Comparison of ENCODE assay signal across 1 cellular context in the genomic region with DNA sequence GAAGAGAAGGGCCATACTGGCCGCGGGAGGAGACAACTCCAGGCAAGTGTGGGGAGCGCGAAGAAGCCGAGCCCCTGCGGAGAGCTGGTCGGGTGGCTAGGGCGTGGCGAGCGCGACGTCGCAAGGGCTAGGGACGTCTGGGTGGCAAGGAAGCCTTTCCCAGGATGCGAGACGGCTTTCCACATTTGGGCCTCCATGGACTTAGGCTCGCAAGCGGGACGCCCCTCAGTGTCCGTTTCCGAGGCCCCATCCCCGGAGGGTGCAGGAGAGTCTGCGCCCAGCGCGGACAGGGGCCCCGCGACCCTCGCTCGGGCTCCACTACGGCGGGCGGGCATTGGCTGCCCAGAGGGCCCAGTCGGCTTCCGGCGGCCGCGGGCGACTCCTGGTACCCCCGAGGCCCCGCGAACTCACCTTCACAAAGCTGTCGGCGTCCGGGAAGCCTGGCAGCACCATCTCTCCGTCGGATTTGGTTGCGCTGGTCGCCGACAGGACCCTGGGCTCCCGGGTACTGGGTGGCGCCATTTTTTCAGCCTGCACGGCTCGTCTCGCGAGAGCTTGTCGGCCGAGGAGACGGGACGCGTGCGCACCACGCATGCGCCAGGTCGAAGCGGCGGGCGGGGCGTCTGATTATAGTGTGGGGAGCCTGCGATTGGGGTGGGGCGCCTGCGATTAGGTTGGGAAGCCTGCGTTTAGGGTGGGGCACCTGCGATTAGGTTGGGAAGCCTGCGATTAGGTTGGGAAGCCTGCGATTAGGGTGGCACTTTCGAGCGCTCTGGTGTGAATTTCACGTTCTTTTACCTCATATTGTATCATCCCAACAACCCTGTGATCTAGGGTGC.
TF ChIP-seq lines count a peak whose summit lies in the region.

A gene (minus strand): TSS at position 560 of the 839 bp plus-strand sequence. CDS start 38 bp downstream, at position 522.

TF ChIP-seq in K562, 482 proteins besides CTCF, POLR2A, EP300 and RAD21 (continued from another document and continues in another):
- TF ChIP-seq, protein P1, sequence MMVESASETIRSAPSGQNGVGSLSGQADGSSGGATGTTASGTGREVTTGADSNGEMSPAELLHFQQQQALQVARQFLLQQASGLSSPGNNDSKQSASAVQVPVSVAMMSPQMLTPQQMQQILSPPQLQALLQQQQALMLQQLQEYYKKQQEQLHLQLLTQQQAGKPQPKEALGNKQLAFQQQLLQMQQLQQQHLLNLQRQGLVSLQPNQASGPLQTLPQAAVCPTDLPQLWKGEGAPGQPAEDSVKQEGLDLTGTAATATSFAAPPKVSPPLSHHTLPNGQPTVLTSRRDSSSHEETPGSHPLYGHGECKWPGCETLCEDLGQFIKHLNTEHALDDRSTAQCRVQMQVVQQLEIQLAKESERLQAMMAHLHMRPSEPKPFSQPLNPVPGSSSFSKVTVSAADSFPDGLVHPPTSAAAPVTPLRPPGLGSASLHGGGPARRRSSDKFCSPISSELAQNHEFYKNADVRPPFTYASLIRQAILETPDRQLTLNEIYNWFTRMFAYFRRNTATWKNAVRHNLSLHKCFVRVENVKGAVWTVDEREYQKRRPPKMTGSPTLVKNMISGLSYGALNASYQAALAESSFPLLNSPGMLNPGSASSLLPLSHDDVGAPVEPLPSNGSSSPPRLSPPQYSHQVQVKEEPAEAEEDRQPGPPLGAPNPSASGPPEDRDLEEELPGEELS (CRISPR knock-in tag; IDR thresholded peaks at IDR 0.05; ENCODE audit: borderline replicate concordance) = no peak
- TF ChIP-seq KLF13 (tag; IDR thresholded peaks at IDR 0.05; ENCODE audit: borderline replicate concordance, low read depth) (no peak), BHLHE40 (IDR thresholded peaks at IDR 0.05; ENCODE audit: low read length) (peak; percentile 15; the same call in 1 of the 2 replicates), ERF (CRISPR knock-in tag; IDR thresholded peaks at IDR 0.05) (peak; percentile 77; the same call in 1 of the 2 replicates), HMGN3 (IDR thresholded peaks at IDR 0.05; ENCODE audit: borderline replicate concordance, extremely low read depth, insufficient read length, low read depth, low read length) (peak; percentile 22), POLR2G (IDR thresholded peaks at IDR 0.05; ENCODE audit: low read depth, low read length) (peak; percentile 98), TCF7L2 (IDR thresholded peaks at IDR 0.05; ENCODE audit: low read depth, low read length) (0 out of 2 replicates have a peak, but pooled peaks have one; percentile 4), LCOR (CRISPR knock-in tag; IDR thresholded peaks at IDR 0.05) (peak; percentile 87; the same call in 1 of the 2 replicates), ZNF57 (CRISPR knock-in tag; IDR thresholded peaks at IDR 0.05) (peak; percentile 48; the same call in 1 of the 2 replicates), STAG1 (CRISPR knock-in tag; IDR thresholded peaks at IDR 0.05; ENCODE audit: borderline replicate concordance) (no peak), RBBP5 (IDR thresholded peaks at IDR 0.05; ENCODE audit: borderline replicate concordance, insufficient read depth, low read length, poor library complexity, severe bottlenecking) (peak; percentile 100), ZNF589 (CRISPR knock-in tag; IDR thresholded peaks at IDR 0.05; ENCODE audit: low read depth) (no peak), ZNF561 (CRISPR knock-in tag; conservative IDR thresholded peaks at IDR 0.05) (no peak), SMARCA4 (IDR thresholded peaks at IDR 0.05) (no peak; the same call in 1 of the 2 replicates), PRMT5 (CRISPR knock-in tag; IDR thresholded peaks at IDR 0.05) (peak; percentile 48; the same call in 1 of the 2 replicates), RBM39 (optimal IDR thresholded peaks at IDR 0.05; ENCODE audit: low read depth, low read length) (no peak), MECOM (CRISPR knock-in tag; IDR thresholded peaks at IDR 0.05) (no peak), GABPB1 (CRISPR knock-in tag; IDR thresholded peaks at IDR 0.05) (peak; percentile 68; the same call in 1 of the 2 replicates), EZH2 (IDR thresholded peaks at IDR 0.05; ENCODE audit: borderline replicate concordance, low read depth, low read length) (no peak), NFRKB (IDR thresholded peaks at IDR 0.05; ENCODE audit: low read depth) (peak; percentile 84), HMG20A (CRISPR knock-in tag; conservative IDR thresholded peaks at IDR 0.05) (no peak), EP400 (IDR thresholded peaks at IDR 0.05) (peak; percentile 77), MED1 (CRISPR knock-in tag; IDR thresholded peaks at IDR 0.05; ENCODE audit: borderline replicate concordance) (no peak), ESRRB (CRISPR knock-in tag; IDR thresholded peaks at IDR 0.05; ENCODE audit: borderline replicate concordance) (no peak), E2F3 (CRISPR knock-in tag; IDR thresholded peaks at IDR 0.05) (peak; percentile 66; the same call in 1 of the 2 replicates), FOXM1 (IDR thresholded peaks at IDR 0.05; ENCODE audit: low read depth) (no peak), FOXM1 (CRISPR knock-in tag; IDR thresholded peaks at IDR 0.05; ENCODE audit: low read depth) (no peak), SAP30 (IDR thresholded peaks at IDR 0.05; ENCODE audit: borderline replicate concordance, insufficient read depth, low read depth, low read length, poor library complexity, severe bottlenecking) (peak; percentile 86)
- TF ChIP-seq, protein P2, sequence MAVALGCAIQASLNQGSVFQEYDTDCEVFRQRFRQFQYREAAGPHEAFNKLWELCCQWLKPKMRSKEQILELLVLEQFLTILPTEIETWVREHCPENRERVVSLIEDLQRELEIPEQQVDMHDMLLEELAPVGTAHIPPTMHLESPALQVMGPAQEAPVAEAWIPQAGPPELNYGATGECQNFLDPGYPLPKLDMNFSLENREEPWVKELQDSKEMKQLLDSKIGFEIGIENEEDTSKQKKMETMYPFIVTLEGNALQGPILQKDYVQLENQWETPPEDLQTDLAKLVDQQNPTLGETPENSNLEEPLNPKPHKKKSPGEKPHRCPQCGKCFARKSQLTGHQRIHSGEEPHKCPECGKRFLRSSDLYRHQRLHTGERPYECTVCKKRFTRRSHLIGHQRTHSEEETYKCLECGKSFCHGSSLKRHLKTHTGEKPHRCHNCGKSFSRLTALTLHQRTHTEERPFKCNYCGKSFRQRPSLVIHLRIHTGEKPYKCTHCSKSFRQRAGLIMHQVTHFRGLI (CRISPR knock-in tag; IDR thresholded peaks at IDR 0.05) = no peak
- TF ChIP-seq, protein P3, sequence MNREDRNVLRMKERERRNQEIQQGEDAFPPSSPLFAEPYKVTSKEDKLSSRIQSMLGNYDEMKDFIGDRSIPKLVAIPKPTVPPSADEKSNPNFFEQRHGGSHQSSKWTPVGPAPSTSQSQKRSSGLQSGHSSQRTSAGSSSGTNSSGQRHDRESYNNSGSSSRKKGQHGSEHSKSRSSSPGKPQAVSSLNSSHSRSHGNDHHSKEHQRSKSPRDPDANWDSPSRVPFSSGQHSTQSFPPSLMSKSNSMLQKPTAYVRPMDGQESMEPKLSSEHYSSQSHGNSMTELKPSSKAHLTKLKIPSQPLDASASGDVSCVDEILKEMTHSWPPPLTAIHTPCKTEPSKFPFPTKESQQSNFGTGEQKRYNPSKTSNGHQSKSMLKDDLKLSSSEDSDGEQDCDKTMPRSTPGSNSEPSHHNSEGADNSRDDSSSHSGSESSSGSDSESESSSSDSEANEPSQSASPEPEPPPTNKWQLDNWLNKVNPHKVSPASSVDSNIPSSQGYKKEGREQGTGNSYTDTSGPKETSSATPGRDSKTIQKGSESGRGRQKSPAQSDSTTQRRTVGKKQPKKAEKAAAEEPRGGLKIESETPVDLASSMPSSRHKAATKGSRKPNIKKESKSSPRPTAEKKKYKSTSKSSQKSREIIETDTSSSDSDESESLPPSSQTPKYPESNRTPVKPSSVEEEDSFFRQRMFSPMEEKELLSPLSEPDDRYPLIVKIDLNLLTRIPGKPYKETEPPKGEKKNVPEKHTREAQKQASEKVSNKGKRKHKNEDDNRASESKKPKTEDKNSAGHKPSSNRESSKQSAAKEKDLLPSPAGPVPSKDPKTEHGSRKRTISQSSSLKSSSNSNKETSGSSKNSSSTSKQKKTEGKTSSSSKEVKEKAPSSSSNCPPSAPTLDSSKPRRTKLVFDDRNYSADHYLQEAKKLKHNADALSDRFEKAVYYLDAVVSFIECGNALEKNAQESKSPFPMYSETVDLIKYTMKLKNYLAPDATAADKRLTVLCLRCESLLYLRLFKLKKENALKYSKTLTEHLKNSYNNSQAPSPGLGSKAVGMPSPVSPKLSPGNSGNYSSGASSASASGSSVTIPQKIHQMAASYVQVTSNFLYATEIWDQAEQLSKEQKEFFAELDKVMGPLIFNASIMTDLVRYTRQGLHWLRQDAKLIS (CRISPR knock-in tag; IDR thresholded peaks at IDR 0.05) = peak; percentile 97
- TF ChIP-seq, protein P4, sequence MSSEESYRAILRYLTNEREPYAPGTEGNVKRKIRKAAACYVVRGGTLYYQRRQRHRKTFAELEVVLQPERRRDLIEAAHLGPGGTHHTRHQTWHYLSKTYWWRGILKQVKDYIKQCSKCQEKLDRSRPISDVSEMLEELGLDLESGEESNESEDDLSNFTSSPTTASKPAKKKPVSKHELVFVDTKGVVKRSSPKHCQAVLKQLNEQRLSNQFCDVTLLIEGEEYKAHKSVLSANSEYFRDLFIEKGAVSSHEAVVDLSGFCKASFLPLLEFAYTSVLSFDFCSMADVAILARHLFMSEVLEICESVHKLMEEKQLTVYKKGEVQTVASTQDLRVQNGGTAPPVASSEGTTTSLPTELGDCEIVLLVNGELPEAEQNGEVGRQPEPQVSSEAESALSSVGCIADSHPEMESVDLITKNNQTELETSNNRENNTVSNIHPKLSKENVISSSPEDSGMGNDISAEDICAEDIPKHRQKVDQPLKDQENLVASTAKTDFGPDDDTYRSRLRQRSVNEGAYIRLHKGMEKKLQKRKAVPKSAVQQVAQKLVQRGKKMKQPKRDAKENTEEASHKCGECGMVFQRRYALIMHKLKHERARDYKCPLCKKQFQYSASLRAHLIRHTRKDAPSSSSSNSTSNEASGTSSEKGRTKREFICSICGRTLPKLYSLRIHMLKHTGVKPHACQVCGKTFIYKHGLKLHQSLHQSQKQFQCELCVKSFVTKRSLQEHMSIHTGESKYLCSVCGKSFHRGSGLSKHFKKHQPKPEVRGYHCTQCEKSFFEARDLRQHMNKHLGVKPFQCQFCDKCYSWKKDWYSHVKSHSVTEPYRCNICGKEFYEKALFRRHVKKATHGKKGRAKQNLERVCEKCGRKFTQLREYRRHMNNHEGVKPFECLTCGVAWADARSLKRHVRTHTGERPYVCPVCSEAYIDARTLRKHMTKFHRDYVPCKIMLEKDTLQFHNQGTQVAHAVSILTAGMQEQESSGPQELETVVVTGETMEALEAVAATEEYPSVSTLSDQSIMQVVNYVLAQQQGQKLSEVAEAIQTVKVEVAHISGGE (CRISPR knock-in tag; IDR thresholded peaks at IDR 0.05) = 0 out of 6 replicates have a peak, but pooled peaks of 1 of the 3 experiments have one; percentile 51
- TF ChIP-seq, protein P5, sequence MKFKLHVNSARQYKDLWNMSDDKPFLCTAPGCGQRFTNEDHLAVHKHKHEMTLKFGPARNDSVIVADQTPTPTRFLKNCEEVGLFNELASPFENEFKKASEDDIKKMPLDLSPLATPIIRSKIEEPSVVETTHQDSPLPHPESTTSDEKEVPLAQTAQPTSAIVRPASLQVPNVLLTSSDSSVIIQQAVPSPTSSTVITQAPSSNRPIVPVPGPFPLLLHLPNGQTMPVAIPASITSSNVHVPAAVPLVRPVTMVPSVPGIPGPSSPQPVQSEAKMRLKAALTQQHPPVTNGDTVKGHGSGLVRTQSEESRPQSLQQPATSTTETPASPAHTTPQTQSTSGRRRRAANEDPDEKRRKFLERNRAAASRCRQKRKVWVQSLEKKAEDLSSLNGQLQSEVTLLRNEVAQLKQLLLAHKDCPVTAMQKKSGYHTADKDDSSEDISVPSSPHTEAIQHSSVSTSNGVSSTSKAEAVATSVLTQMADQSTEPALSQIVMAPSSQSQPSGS (CRISPR knock-in tag; IDR thresholded peaks at IDR 0.05) = no peak
- TF ChIP-seq, protein P6, sequence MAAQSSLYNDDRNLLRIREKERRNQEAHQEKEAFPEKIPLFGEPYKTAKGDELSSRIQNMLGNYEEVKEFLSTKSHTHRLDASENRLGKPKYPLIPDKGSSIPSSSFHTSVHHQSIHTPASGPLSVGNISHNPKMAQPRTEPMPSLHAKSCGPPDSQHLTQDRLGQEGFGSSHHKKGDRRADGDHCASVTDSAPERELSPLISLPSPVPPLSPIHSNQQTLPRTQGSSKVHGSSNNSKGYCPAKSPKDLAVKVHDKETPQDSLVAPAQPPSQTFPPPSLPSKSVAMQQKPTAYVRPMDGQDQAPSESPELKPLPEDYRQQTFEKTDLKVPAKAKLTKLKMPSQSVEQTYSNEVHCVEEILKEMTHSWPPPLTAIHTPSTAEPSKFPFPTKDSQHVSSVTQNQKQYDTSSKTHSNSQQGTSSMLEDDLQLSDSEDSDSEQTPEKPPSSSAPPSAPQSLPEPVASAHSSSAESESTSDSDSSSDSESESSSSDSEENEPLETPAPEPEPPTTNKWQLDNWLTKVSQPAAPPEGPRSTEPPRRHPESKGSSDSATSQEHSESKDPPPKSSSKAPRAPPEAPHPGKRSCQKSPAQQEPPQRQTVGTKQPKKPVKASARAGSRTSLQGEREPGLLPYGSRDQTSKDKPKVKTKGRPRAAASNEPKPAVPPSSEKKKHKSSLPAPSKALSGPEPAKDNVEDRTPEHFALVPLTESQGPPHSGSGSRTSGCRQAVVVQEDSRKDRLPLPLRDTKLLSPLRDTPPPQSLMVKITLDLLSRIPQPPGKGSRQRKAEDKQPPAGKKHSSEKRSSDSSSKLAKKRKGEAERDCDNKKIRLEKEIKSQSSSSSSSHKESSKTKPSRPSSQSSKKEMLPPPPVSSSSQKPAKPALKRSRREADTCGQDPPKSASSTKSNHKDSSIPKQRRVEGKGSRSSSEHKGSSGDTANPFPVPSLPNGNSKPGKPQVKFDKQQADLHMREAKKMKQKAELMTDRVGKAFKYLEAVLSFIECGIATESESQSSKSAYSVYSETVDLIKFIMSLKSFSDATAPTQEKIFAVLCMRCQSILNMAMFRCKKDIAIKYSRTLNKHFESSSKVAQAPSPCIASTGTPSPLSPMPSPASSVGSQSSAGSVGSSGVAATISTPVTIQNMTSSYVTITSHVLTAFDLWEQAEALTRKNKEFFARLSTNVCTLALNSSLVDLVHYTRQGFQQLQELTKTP (IDR thresholded peaks at IDR 0.05; ENCODE audit: low read depth in 1 of 2, partially characterized antibody in 2 of 2) = no peak
- TF ChIP-seq, protein P7, sequence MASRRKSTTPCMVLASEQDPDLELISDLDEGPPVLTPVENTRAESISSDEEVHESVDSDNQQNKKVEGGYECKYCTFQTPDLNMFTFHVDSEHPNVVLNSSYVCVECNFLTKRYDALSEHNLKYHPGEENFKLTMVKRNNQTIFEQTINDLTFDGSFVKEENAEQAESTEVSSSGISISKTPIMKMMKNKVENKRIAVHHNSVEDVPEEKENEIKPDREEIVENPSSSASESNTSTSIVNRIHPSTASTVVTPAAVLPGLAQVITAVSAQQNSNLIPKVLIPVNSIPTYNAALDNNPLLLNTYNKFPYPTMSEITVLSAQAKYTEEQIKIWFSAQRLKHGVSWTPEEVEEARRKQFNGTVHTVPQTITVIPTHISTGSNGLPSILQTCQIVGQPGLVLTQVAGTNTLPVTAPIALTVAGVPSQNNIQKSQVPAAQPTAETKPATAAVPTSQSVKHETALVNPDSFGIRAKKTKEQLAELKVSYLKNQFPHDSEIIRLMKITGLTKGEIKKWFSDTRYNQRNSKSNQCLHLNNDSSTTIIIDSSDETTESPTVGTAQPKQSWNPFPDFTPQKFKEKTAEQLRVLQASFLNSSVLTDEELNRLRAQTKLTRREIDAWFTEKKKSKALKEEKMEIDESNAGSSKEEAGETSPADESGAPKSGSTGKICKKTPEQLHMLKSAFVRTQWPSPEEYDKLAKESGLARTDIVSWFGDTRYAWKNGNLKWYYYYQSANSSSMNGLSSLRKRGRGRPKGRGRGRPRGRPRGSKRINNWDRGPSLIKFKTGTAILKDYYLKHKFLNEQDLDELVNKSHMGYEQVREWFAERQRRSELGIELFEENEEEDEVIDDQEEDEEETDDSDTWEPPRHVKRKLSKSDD (conservative IDR thresholded peaks at IDR 0.05; ENCODE audit: low read length) = no peak
